ENCODE assay signal across 25 cellular contexts in genomic region chr15:39687965-39688364, GRCh38.
"Had no signal": no experiment of that assay in that cellular context is flagged by ENCODE, and none has a peak within 500 bp of the region (broad histone marks: within the 10 kb centered on the region; RNA-seq: fewer than 3 reads in every experiment).

No MANE protein-coding gene starts in this region.

- H3K27ac ChIP-seq: coronary artery, dorsolateral prefrontal cortex, esophagus muscularis mucosa, gastrocnemius medialis, heart right ventricle, left lung, lower lobe of right lung had no signal

- H3K27me3 Mint-ChIP-seq: naive B cell had no signal

- FAIRE-seq: colon, endothelial cell of umbilical vein, islet of Langerhans, keratinocyte had no signal

- H3K27ac Mint-ChIP-seq: mesothelial cell of epicardium, naive B cell had no signal

- H3K9me3 Mint-ChIP-seq: mesothelial cell of epicardium, naive B cell had no signal

- H3K36me3 ChIP-seq: esophagus muscularis mucosa, gastrocnemius medialis, heart right ventricle, left lung, lower lobe of right lung had no signal

- H3K27me3 ChIP-seq: dorsolateral prefrontal cortex, esophagus muscularis mucosa, gastrocnemius medialis, heart right ventricle, left lung had no signal

- DNase-seq: dermis blood vessel endothelial cell; dorsolateral prefrontal cortex; effector CD4-positive, alpha-beta T cell; effector memory CD4-positive, alpha-beta T cell; foreskin fibroblast; foreskin melanocyte; gastrocnemius medialis; glutamatergic neuron; head of caudate nucleus; heart right ventricle; hippocampal formation; left cardiac atrium; left lung; left ventricle myocardium superior; lower lobe of right lung; mesenchymal stem cell; mucosa of descending colon; naive B cell had no signal

- H3K4me3 Mint-ChIP-seq: mesothelial cell of epicardium, naive B cell had no signal

- H3K36me3 Mint-ChIP-seq: mesothelial cell of epicardium, naive B cell had no signal

- H3K4me3 ChIP-seq: coronary artery, dorsolateral prefrontal cortex, esophagus muscularis mucosa, gastrocnemius medialis, heart right ventricle, left lung, lower lobe of right lung, mucosa of descending colon had no signal

- H3K4me1 Mint-ChIP-seq: naive B cell had no signal

- H3K9me3 ChIP-seq: esophagus muscularis mucosa, gastrocnemius medialis, heart right ventricle, left lung, lower lobe of right lung, mucosa of descending colon had no signal

- H3K4me1 ChIP-seq: gastrocnemius medialis, heart right ventricle, left lung, lower lobe of right lung had no signal
